In genomic region chr7:55476852-55477780, GRCh38 we compare ENCODE assay signal across 12 cellular contexts.
DNase-seq lines count a peak whose midpoint lies in the region; ATAC-seq and TF ChIP-seq lines count a peak whose summit lies in the region.
"Had no signal": no experiment of that assay in that cellular context is flagged by ENCODE, and none has a peak within 500 bp of the region (broad histone marks: within the 10 kb centered on the region; RNA-seq: fewer than 3 reads in every experiment).

No MANE protein-coding gene starts in this region.

- H3K4me3 ChIP-seq in GM23248 (peak overlapping the region; percentile 47), MG63 (no peak overlapping the region)
- H3K4me3 ChIP-seq: ascending aorta, gastroesophageal sphincter had no signal

- peaks cover 6% of the 10 kb centered on the region; the same call in 1 of the 2 replicates for H3K79me2 ChIP-seq in GM23248 (ENCODE audit: insufficient read depth)

- H3K27ac ChIP-seq in CD4-positive, alpha-beta T cell (ENCODE audit: low read depth, low read length) = peak overlapping the region; percentile 66
- peak overlapping the region; percentile 69 for H3K27ac ChIP-seq in GM23248
- H3K27ac ChIP-seq: ascending aorta, C4-2B, gastroesophageal sphincter had no signal

- WGBS in GM23248 (ENCODE audit: low coverage in 1 of 2, low lambda C conversion rate in 2 of 2, missing lambda C conversion rate in 2 of 2), 2 experiments = 93 to 94% methylated on average over 19 of the region's 19 CpGs

- H3K4me1 ChIP-seq in GM23248 (ENCODE audit: insufficient read depth) = peaks cover 29% of the 10 kb centered on the region
- H3K4me1 ChIP-seq: ascending aorta, gastroesophageal sphincter had no signal

- no peak overlapping the region for H3K9ac ChIP-seq in GM23248

- in situ Hi-C loops in GM23248 (cut with MboI) = no loop called here

- no peak for DNase-seq in CD4-positive, alpha-beta T cell
- DNase-seq in GM23248 (no peak), NK-92 (lab: John Stamatoyannopoulos, UW; ENCODE audit: unreplicated experiment) (no peak), MG63 (no peak)
- no peak for DNase-seq in naive thymus-derived CD8-positive, alpha-beta T cell
- no peak for DNase-seq in stimulated activated CD4-positive, alpha-beta T cell treated with anti-CD3 and anti-CD28 coated beads, Interleukin-12 subunit alpha, Interleukin-12 subunit beta, amount 100 ng/mL, for 4 hours
- DNase-seq: KG1, NCI-H1436 treated with DMSO at 0.1 percent for 48 hours had no signal

- peak overlapping the region; percentile 36 for H3K4me3 Mint-ChIP-seq in CD4-positive, alpha-beta T cell
- H3K4me3 Mint-ChIP-seq in brain = no peak overlapping the region
- peak overlapping the region in 9 of 10 donors; percentile 7 to 79 (median 57) for H3K4me3 Mint-ChIP-seq in naive thymus-derived CD8-positive, alpha-beta T cell

- H3K27me3 Mint-ChIP-seq in CD4-positive, alpha-beta T cell = no peaks in the 10 kb centered on the region
- H3K27me3 Mint-ChIP-seq in brain = no peaks in the 10 kb centered on the region
- no peaks in the 10 kb centered on the region for H3K27me3 Mint-ChIP-seq in naive thymus-derived CD8-positive, alpha-beta T cell

- no peaks in the 10 kb centered on the region for H3K27me3 ChIP-seq in CD4-positive, alpha-beta T cell (ENCODE audit: control insufficient read depth, insufficient read depth, low read length)
- H3K27me3 ChIP-seq in GM23248 (replicated peaks; ENCODE audit: insufficient read depth) (no peaks in the 10 kb centered on the region), MG63 (no peaks in the 10 kb centered on the region)
- H3K27me3 ChIP-seq: ascending aorta, gastroesophageal sphincter had no signal

- peak overlapping the region; percentile 94 for H3K27ac Mint-ChIP-seq in CD4-positive, alpha-beta T cell
- H3K27ac Mint-ChIP-seq in brain = peak overlapping the region in 4 of 5 experiments; percentile 16 to 66 (median 44)
- H3K27ac Mint-ChIP-seq in naive thymus-derived CD8-positive, alpha-beta T cell = peak overlapping the region; percentile 36 to 94 (median 85)

- CTCF ChIA-PET in CD4-positive, alpha-beta T cell (lab: Charles Lee) = no interaction called here

- no peaks in the 10 kb centered on the region for H3K9me2 ChIP-seq in GM23248 (ENCODE audit: insufficient read depth)

- no peaks in the 10 kb centered on the region for H3K9me3 ChIP-seq in CD4-positive, alpha-beta T cell (ENCODE audit: control insufficient read depth, low read length)
- H3K9me3 ChIP-seq in GM23248 (ENCODE audit: low read depth) (no peaks in the 10 kb centered on the region), MG63 (no peaks in the 10 kb centered on the region)
- H3K9me3 ChIP-seq: ascending aorta, gastroesophageal sphincter had no signal

- H3K36me3 Mint-ChIP-seq in CD4-positive, alpha-beta T cell (ENCODE audit: low read depth) = peaks cover 51% of the 10 kb centered on the region
- H3K36me3 Mint-ChIP-seq in brain = peaks cover 2% of the 10 kb centered on the region
- H3K36me3 Mint-ChIP-seq in naive thymus-derived CD8-positive, alpha-beta T cell = peaks cover 0 to 6% (median 3%) of the 10 kb centered on the region in 3 donors

- TF ChIP-seq CTCF in CD4-positive, alpha-beta T cell (IDR thresholded peaks at IDR 0.05) = no peak
- no peak for TF ChIP-seq CTCF in brain (conservative IDR thresholded peaks at IDR 0.05)

- peaks cover 83% of the 10 kb centered on the region for H3K4me1 Mint-ChIP-seq in CD4-positive, alpha-beta T cell (ENCODE audit: low read depth)
- H3K4me1 Mint-ChIP-seq in brain = peaks cover 23% of the 10 kb centered on the region
- peaks cover 50 to 76% (median 72%) of the 10 kb centered on the region in 4 donors for H3K4me1 Mint-ChIP-seq in naive thymus-derived CD8-positive, alpha-beta T cell

- H4K20me1 ChIP-seq in GM23248 (ENCODE audit: insufficient read depth) = no peaks in the 10 kb centered on the region

- peak overlapping the region; percentile 84 for H3K4me2 ChIP-seq in GM23248 (ENCODE audit: unreplicated experiment)

- POLR2A ChIA-PET in CD4-positive, alpha-beta T cell (lab: Charles Lee) = interaction anchor here (0.7 kb wide), 1 partner anchor 24 kb away, joined by 3 read pairs; no protein-coding TSS in a partner anchor
- POLR2A ChIA-PET in naive thymus-derived CD8-positive, alpha-beta T cell (lab: Charles Lee) = no interaction called here

- H3K9me3 Mint-ChIP-seq in CD4-positive, alpha-beta T cell = no peaks in the 10 kb centered on the region
- H3K9me3 Mint-ChIP-seq in brain = no peaks in the 10 kb centered on the region
- no peaks in the 10 kb centered on the region for H3K9me3 Mint-ChIP-seq in naive thymus-derived CD8-positive, alpha-beta T cell

- intact Hi-C loops in CD4-positive, alpha-beta T cell (cut with DNase I, micrococcal nuclease) = loop anchor here in 1 of 2 experiments (5.0 kb wide), 1 partner anchor 105 kb away; no protein-coding TSS in a partner anchor

- H2AFZ ChIP-seq in GM23248 = no peak overlapping the region

- peaks cover 24% of the 10 kb centered on the region for H3F3A ChIP-seq in GM23248 (ENCODE audit: insufficient read depth)

- ATAC-seq in CD4-positive, alpha-beta T cell (ENCODE audit: poor library complexity) = no peak
- no peak for ATAC-seq in naive thymus-derived CD8-positive, alpha-beta T cell
- ATAC-seq: gastroesophageal sphincter had no signal

- no peaks in the 10 kb centered on the region for H3K36me3 ChIP-seq in GM23248 (ENCODE audit: low read depth)
- peaks cover 6% of the 10 kb centered on the region; the same call in 1 of the 2 replicates for H3K36me3 ChIP-seq in MG63

Comparison
In these comparisons a context has a peak if more than half of its experiments do, and no peak if none do; other contexts are left out.
1. H3K4me3 Mint-ChIP-seq: peak in CD4-positive, alpha-beta T cell (single experiment) and naive thymus-derived CD8-positive, alpha-beta T cell (9 of 10); none in brain (0 of 5).
2. Peak in every context shown above with its lines, with median percentiles within 50 percentile points of each other: H3K27ac Mint-ChIP-seq.